ENCODE assay signal across 8 cellular contexts in the genomic region with DNA sequence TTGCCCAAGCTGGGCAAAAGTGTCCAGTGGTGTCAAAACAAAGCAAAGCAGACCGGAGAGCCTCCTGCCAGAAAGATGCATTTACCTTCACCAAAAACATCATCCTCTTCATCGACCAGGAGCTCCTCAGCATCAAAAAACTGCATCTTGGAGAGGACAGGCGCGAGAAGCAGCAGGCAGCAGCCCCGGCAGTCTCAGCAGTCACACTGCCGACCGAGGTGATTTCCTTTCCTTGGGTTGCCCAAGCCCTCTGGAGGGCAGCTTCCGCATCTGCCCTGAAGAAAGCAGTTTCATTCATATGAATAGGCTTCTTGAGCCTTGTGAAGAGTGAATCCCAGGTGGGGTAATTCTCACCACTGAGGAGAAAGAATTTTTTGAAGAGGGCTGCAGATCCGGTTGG. TPM values are rescaled to one million over a fixed set of nuclear protein-coding genes. Genes with fewer than 3 reads are reported as not detected.
DNase-seq lines count a peak whose midpoint lies in the region; ATAC-seq, FAIRE-seq and TF ChIP-seq lines count a peak whose summit lies in the region.

RIPOR2 (minus strand) TSS at position 208 of the 400 bp plus-strand sequence; CDS start at position 146, 62 bp downstream.

- no peaks in the 10 kb centered on the region for H4K20me1 ChIP-seq in H1 (replicated peaks in 1 of 2; ENCODE audit: control insufficient read depth in 1 of 2, insufficient read depth in 2 of 2, low read length in 2 of 2)

- H3K9ac ChIP-seq in H1 (replicated peaks in 1 of 4; ENCODE audit: extremely low read depth in 1 of 4, low read depth in 3 of 4, low read length in 3 of 4), result peak within 1 kb of the TSS in 1 of 4 experiments; percentile 8; a peak in 3 of 7 replicates

- peak within 1 kb of the TSS; percentile 46 for H4K5ac ChIP-seq in H1 (ENCODE audit: insufficient read length, low read depth, low read length)

- H3K4me3 ChIP-seq in H1 (ENCODE audit: extremely low read depth in 1 of 4, insufficient read depth in 2 of 4, low read depth in 3 of 4, low read length in 4 of 4) (peak within 1 kb of the TSS; percentile 15 to 53 (median 32)), skin epidermis (peak within 1 kb of the TSS in 6 of 7 experiments; percentile 4 to 30 (median 16))

- 11% methylated on average over 9 of the region's 9 CpGs; no CpG with 5 or more reads in 1 of the 2 experiments for WGBS in H1 (ENCODE audit: extremely low coverage in 1 of 2, insufficient coverage in 1 of 2, insufficient read length in 1 of 2, insufficient replicate concordance in 2 of 2, low coverage in 1 of 2, low lambda C conversion rate in 2 of 2, missing lambda C conversion rate in 1 of 2), 2 experiments

- H3K4me2 ChIP-seq in H1 (ENCODE audit: insufficient read depth in 1 of 2, low read depth in 2 of 2, low read length in 2 of 2), result peak within 1 kb of the TSS; percentile 26 to 58

- H3K79me1 ChIP-seq in H1 (ENCODE audit: low read depth, low read length), result no peaks in the 10 kb centered on the region

- H3K9me3 Mint-ChIP-seq in activated CD4-positive, alpha-beta T cell treated with anti-CD3 and anti-CD28 coated beads, Interleukin-2, amount 10 ng/mL, durations not matched to agents 24 days and 14 days, result no peaks in the 10 kb centered on the region

- ATAC-seq in GM18868 (IDR thresholded peaks at IDR 0.05; ENCODE audit: unreplicated experiment), result peak; percentile 40
- peak; percentile 25 for ATAC-seq in HG03469 (IDR thresholded peaks at IDR 0.05; ENCODE audit: unreplicated experiment)
- no peak for ATAC-seq in HG03520 (IDR thresholded peaks at IDR 0.05; ENCODE audit: unreplicated experiment)

- no peak for TF ChIP-seq EP300 in H1 (IDR thresholded peaks at IDR 0.05; ENCODE audit: borderline replicate concordance in 1 of 2, low read depth in 2 of 2, low read length in 2 of 2)

- no peak within 1 kb of the TSS for H4K8ac ChIP-seq in H1 (ENCODE audit: extremely low read depth, insufficient read depth, low read length)

- no peak within 1 kb of the TSS for H2BK15ac ChIP-seq in H1 (ENCODE audit: low read length)

- H2BK12ac ChIP-seq in H1 (ENCODE audit: low read depth, low read length), result 0 out of 2 replicates have a peak within 1 kb of the TSS, but pooled peaks have one; percentile 1

- H3K27ac Mint-ChIP-seq in activated CD4-positive, alpha-beta T cell treated with anti-CD3 and anti-CD28 coated beads, Interleukin-2, amount 10 ng/mL, durations not matched to agents 24 days and 14 days, result peak within 1 kb of the TSS; percentile 95

- H3K4me1 Mint-ChIP-seq in activated CD4-positive, alpha-beta T cell treated with anti-CD3 and anti-CD28 coated beads, Interleukin-2, amount 10 ng/mL, durations not matched to agents 24 days and 14 days, result peaks cover 85% of the 10 kb centered on the region

- no peaks in the 10 kb centered on the region for H3K9me3 ChIP-seq in H1 (ENCODE audit: insufficient read depth in 2 of 2, low read depth in 1 of 2, low read length in 1 of 2)

- H2BK5ac ChIP-seq in H1 (ENCODE audit: low read depth, low read length), result peak within 1 kb of the TSS; percentile 6; the same call in 1 of the 2 replicates

- peak; percentile 93 for DNase-seq in activated CD4-positive, alpha-beta T cell treated with anti-CD3 and anti-CD28 coated beads, Interleukin-2, amount 10 ng/mL, durations not matched to agents 24 days and 14 days
- peak in 1 of 2 experiments; percentile 60 for DNase-seq in H1 (ENCODE audit: low read depth in 1 of 2, low spot score in 2 of 2)
- no peak for DNase-seq in foreskin melanocyte
- DNase-seq in NCI-H2196 (lab: John Stamatoyannopoulos, UW; ENCODE audit: unreplicated experiment), result no peak

- peaks cover 0 to 42% of the 10 kb centered on the region in 2 experiments; a peak in 2 of 4 replicates for H3K79me2 ChIP-seq in H1 (ENCODE audit: control insufficient read depth in 1 of 2, insufficient read depth in 2 of 2, low read length in 2 of 2)

- no peak within 1 kb of the TSS for H3K23ac ChIP-seq in H1 (ENCODE audit: insufficient read length)

- H2AFZ ChIP-seq in H1 (ENCODE audit: low read length), result no peak within 1 kb of the TSS

- peak within 1 kb of the TSS; percentile 76 for H2BK120ac ChIP-seq in H1 (replicated peaks; ENCODE audit: low read depth, low read length)

- peak; percentile 73 for FAIRE-seq in H1 (lab: Jason Lieb, UNC)

- H3K27ac ChIP-seq in H1 (ENCODE audit: low read depth, low read length) (no peak within 1 kb of the TSS), skin epidermis (peak within 1 kb of the TSS in 10 of 21 experiments; percentile 19 to 84 (median 71))

- H3K36me3 Mint-ChIP-seq in activated CD4-positive, alpha-beta T cell treated with anti-CD3 and anti-CD28 coated beads, Interleukin-2, amount 10 ng/mL, durations not matched to agents 24 days and 14 days (ENCODE audit: low read depth), result peaks cover 10% of the 10 kb centered on the region

- TF ChIP-seq RAD21 in H1 (IDR thresholded peaks at IDR 0.05 in 1 of 2, conservative IDR thresholded peaks at IDR 0.05 in 1 of 2; ENCODE audit: low read depth in 2 of 2, low read length in 2 of 2), result peak; percentile 47 to 62

- no peaks in the 10 kb centered on the region for H3K27me3 Mint-ChIP-seq in activated CD4-positive, alpha-beta T cell treated with anti-CD3 and anti-CD28 coated beads, Interleukin-2, amount 10 ng/mL, durations not matched to agents 24 days and 14 days

- no peaks in the 10 kb centered on the region; a peak in 1 of 7 replicates for H3K27me3 ChIP-seq in H1 (replicated peaks in 1 of 4; ENCODE audit: control insufficient read depth in 3 of 4, extremely low read depth in 1 of 4, insufficient read depth in 3 of 4, low read length in 3 of 4)

- H4K91ac ChIP-seq in H1 (replicated peaks; ENCODE audit: insufficient read length, low read length), result peak within 1 kb of the TSS; percentile 80

- H3K4me1 ChIP-seq in H1 (replicated peaks in 1 of 4; ENCODE audit: control insufficient read depth in 3 of 4, insufficient read depth in 4 of 4, low read length in 3 of 4), result peaks cover 4 to 21% (median 18%) of the 10 kb centered on the region in 4 experiments; a peak in 6 of 7 replicates

- H3K4me3 Mint-ChIP-seq in activated CD4-positive, alpha-beta T cell treated with anti-CD3 and anti-CD28 coated beads, Interleukin-2, amount 10 ng/mL, durations not matched to agents 24 days and 14 days, result peak within 1 kb of the TSS; percentile 89

- peak within 1 kb of the TSS; percentile 62; the same call in 1 of the 2 replicates for H2BK20ac ChIP-seq in H1 (ENCODE audit: low read length)

- intact Hi-C loops in activated CD4-positive, alpha-beta T cell treated with anti-CD3 and anti-CD28 coated beads, Interleukin-2, amount 10 ng/mL, durations not matched to agents 24 days and 14 days (cut with micrococcal nuclease), result loop anchor here (1.0 to 10.0 kb wide), 13 partner anchors 7 to 1089 kb away; a partner anchor contains a TSS

- no peak within 1 kb of the TSS for H3K56ac ChIP-seq in H1 (replicated peaks; ENCODE audit: insufficient read length, low read depth, low read length)

- H3K36me3 ChIP-seq in H1 (ENCODE audit: control insufficient read depth in 2 of 4, insufficient read depth in 4 of 4, low read length in 3 of 4), result no peaks in the 10 kb centered on the region

- peak; percentile 44 to 63 (median 45) for TF ChIP-seq CTCF in H1 (IDR thresholded peaks at IDR 0.05; ENCODE audit: control extremely low read depth in 1 of 3, insufficient read depth in 1 of 3, low read depth in 1 of 3, low read length in 3 of 3)

- peak in 1 of 2 experiments; percentile 44; a peak in 1 of 3 replicates for TF ChIP-seq POLR2A in H1 (IDR thresholded peaks at IDR 0.05; ENCODE audit: control extremely low read depth in 1 of 2, low read depth in 2 of 2, low read length in 2 of 2)

- H2AK5ac ChIP-seq in H1 (ENCODE audit: low read depth, low read length), result no peak within 1 kb of the TSS

- H3K18ac ChIP-seq in H1 (ENCODE audit: extremely low read depth, low read length), result peak within 1 kb of the TSS; percentile 41; the same call in 1 of the 2 replicates

- no peak within 1 kb of the TSS for H3K14ac ChIP-seq in H1 (ENCODE audit: insufficient read length)

- H3K4ac ChIP-seq in H1 (replicated peaks; ENCODE audit: insufficient read length, low read depth, low read length), result peak within 1 kb of the TSS; percentile 58

- CTCF ChIA-PET in H1 (lab: Charles Lee; ENCODE audit: partially characterized antibody), result interaction anchor here (1.0 to 8.5 kb wide), 14 partner anchors 8 to 79 kb away, joined by 3 to 138 read pairs (median 20); no protein-coding TSS in a partner anchor

- POLR2A ChIA-PET in H1 (lab: Charles Lee; ENCODE audit: partially characterized antibody), result interaction anchor here (1.3 kb wide), 1 partner anchor 25 kb away, joined by 3 read pairs; no protein-coding TSS in a partner anchor

- H3K23me2 ChIP-seq in H1 (ENCODE audit: low read depth, low read length), result no peaks in the 10 kb centered on the region

RNA-seq across cellular contexts. Expression of gene RIPOR2, which starts in this region (rescaled TPM):
- 25.3 and 26.5 TPM in 2 replicates for total RNA-seq in activated CD4-positive, alpha-beta T cell treated with anti-CD3 and anti-CD28 coated beads, Interleukin-2, amount 10 ng/mL, durations not matched to agents 24 days and 14 days
- total RNA-seq in H1 (2021; fragmentation: NEBNext Ultra II Directional; extraction: Animal tissue kit (Norgen Biotek cat#: 25700)), result 44.5 and 45.6 TPM in 2 replicates
- polyA plus RNA-seq in H1 (2011; rRNA removed), result 13.3 and 16.7 TPM in 2 replicates
- polyA plus RNA-seq in H1 (2011; cell fraction: cytosol; rRNA removed), result 21.7 TPM
- polyA plus RNA-seq in H1 (2011; cell fraction: nucleus; rRNA removed), result 19.6 TPM
- polyA plus RNA-seq in H1 (2012, experiment 1 of 2), result 21.1 to 34.2 TPM (median 29.2 TPM) in 4 replicates
- polyA plus RNA-seq in H1 (2012, experiment 2 of 2), result 9.9 TPM
- polyA plus RNA-seq in H1 (2013, experiment 1 of 2), result 22.5 TPM
- 22.1 TPM for polyA plus RNA-seq in H1 (2013, experiment 2 of 2)
- polyA minus RNA-seq in H1 (2011; rRNA and poly(A)+ RNA removed), result 43.9 and 57.0 TPM in 2 replicates
- polyA minus RNA-seq in H1 (2011; cell fraction: cytosol; rRNA and poly(A)+ RNA removed), result 17.9 TPM
- 23.2 TPM for polyA minus RNA-seq in H1 (2011; cell fraction: nucleus; rRNA and poly(A)+ RNA removed)
